ENCODE assay signal across 9 cellular contexts in the genomic region with DNA sequence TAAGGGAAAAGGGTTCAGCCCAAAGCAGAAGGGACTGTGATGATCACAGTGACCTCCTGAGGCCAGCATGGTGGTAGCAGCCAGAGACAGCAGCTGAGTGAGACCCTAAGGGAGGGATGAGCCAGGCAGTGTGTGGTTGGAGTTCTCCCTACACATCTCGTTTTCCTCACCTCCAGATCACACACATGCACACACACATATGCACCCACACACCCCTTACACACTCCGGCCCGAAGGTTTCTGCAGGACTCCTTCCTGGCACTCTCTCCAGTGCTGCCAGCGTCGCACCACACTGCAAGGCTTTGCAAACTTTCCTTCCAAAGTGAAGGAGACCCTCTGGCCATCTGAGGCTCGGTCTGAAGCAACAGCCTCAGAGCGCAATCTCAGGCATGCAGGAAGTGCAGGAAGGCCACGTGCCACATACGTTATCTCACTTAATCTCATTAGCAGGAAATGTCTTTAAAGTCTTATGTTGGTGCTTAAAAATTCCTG. TPM values are rescaled to one million over a fixed set of nuclear protein-coding genes. Genes with fewer than 3 reads are reported as not detected.
DNase-seq lines count a peak whose midpoint lies in the region; ATAC-seq and TF ChIP-seq lines count a peak whose summit lies in the region.
"Had no signal": no experiment of that assay in that cellular context is flagged by ENCODE, and none has a peak within 500 bp of the region (broad histone marks: within the 10 kb centered on the region; RNA-seq: fewer than 3 reads in every experiment).

No MANE protein-coding gene starts in this region.

- no peak overlapping the region for H3K4me2 ChIP-seq in osteoblast (ENCODE audit: insufficient read depth, low read length)

- H3K27me3 ChIP-seq in osteoblast (ENCODE audit: insufficient read depth, low read length), result peaks cover 6% of the 10 kb centered on the region

- H2AFZ ChIP-seq in osteoblast (ENCODE audit: low read length), result no peak overlapping the region

- no peaks in the 10 kb centered on the region for H3K79me2 ChIP-seq in osteoblast (ENCODE audit: insufficient read depth, low read length)

- peak; percentile 11 for DNase-seq in NCI-H345 (lab: John Stamatoyannopoulos, UW)
- no peak for DNase-seq in NCI-H345 treated with DMSO at 0.1 percent for 48 hours (lab: John Stamatoyannopoulos, UW; ENCODE audit: unreplicated experiment)
- peak; percentile 25 for DNase-seq in NCI-H1694 (lab: John Stamatoyannopoulos, UW)
- no peak for DNase-seq in effector memory CD8-positive, alpha-beta T cell
- DNase-seq in osteoblast (ENCODE audit: insufficient read length, low spot score, missing footprints), result no peak
- DNase-seq in nucleus accumbens (lab: John Stamatoyannopoulos, UW), result no peak
- DNase-seq in activated CD4-positive, CD25-positive, alpha-beta regulatory T cell (lab: John Stamatoyannopoulos, UW), result no peak
- DNase-seq: anterior cingulate cortex had no signal

- H3K4me3 ChIP-seq in osteoblast (ENCODE audit: insufficient read depth, low read length), result no peak overlapping the region

- peaks cover 37 to 38% of the 10 kb centered on the region in 2 donors for H3K4me1 Mint-ChIP-seq in effector memory CD8-positive, alpha-beta T cell (ENCODE audit: low read depth in 2 of 2)

- H4K20me1 ChIP-seq in osteoblast (ENCODE audit: insufficient read depth, low read length), result no peaks in the 10 kb centered on the region

- no peaks in the 10 kb centered on the region for H3K27me3 Mint-ChIP-seq in effector memory CD8-positive, alpha-beta T cell

- H3K9me3 ChIP-seq in osteoblast (ENCODE audit: low read depth, low read length), result no peaks in the 10 kb centered on the region

- no peak overlapping the region for H3K4me3 Mint-ChIP-seq in effector memory CD8-positive, alpha-beta T cell

- peak; percentile 18 for TF ChIP-seq CTCF in osteoblast (IDR thresholded peaks at IDR 0.05; ENCODE audit: extremely low read depth, low read depth, low read length)

- peaks cover 5% of the 10 kb centered on the region for H3K36me3 Mint-ChIP-seq in effector memory CD8-positive, alpha-beta T cell (ENCODE audit: insufficient read depth)

- no peaks in the 10 kb centered on the region for H3K4me1 ChIP-seq in osteoblast (ENCODE audit: insufficient read depth, low read length)

- no peak overlapping the region for H3K27ac Mint-ChIP-seq in effector memory CD8-positive, alpha-beta T cell

- H3K9me3 Mint-ChIP-seq in effector memory CD8-positive, alpha-beta T cell, result no peaks in the 10 kb centered on the region

- H3K36me3 ChIP-seq in osteoblast (ENCODE audit: insufficient read depth, low read length), result no peaks in the 10 kb centered on the region

- peak; percentile 32 for ATAC-seq in effector memory CD8-positive, alpha-beta T cell (replicated peaks)
- no peak for ATAC-seq in HG03159 (IDR thresholded peaks at IDR 0.05; ENCODE audit: unreplicated experiment)

- H3K27ac ChIP-seq in osteoblast (ENCODE audit: low read depth, low read length), result no peak overlapping the region

RNA-seq across cellular contexts. Expression of a gene that starts 26.9 kb away (rescaled TPM):
- 43.9 and 47.8 TPM in 2 replicates for total RNA-seq in osteoblast

Comparison
In these comparisons a context has a peak if more than half of its experiments do, and no peak if none do; other contexts are left out.
1. DNase-seq: peak in NCI-H345 (single experiment) and NCI-H1694 (single experiment); none in NCI-H345 treated with DMSO at 0.1 percent for 48 hours (single experiment), effector memory CD8-positive, alpha-beta T cell (0 of 3), osteoblast (single experiment), nucleus accumbens (0 of 56) and activated CD4-positive, CD25-positive, alpha-beta regulatory T cell (0 of 4).